ENCODE assay signal across 14 cellular contexts in the genomic region with DNA sequence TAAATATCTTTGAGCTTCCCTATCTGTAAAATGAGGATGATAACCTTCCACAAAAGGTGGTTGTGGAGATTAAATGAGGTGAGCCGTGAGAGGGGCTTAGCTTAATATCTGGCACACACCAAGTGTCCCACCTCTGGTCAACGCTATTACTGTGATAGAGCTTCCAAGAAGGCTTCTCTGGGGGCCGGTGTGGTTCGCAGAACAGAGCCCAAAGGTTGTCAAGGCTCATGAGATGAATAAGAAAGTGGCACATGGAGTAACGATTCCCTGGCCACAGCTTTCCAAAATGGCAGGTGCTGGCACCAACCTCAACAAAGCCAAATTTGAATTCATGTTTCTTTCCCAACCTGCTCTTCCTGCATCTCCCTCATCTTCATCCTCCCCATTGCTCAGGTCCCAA. TPM values are rescaled to one million over a fixed set of nuclear protein-coding genes. Genes with fewer than 3 reads are reported as not detected.
"Had no signal": no experiment of that assay in that cellular context is flagged by ENCODE, and none has a peak within 500 bp of the region (broad histone marks: within the 10 kb centered on the region; RNA-seq: fewer than 3 reads in every experiment).

No MANE protein-coding gene starts in this region.

- H3K9me3 ChIP-seq: SK-N-SH had no signal

- DNase-seq: MM.1S, MV-4-11, NCI-H1048, NCI-H1105, NCI-H1436 treated with DMSO at 0.1 percent for 48 hours, NCI-H187 treated with DMSO at 0.1 percent for 48 hours, NCI-H2029 treated with DMSO at 0.1 percent for 48 hours, NCI-H2107, NCI-H748 treated with DMSO at 0.1 percent for 48 hours had no signal

RNA-seq across cellular contexts. Expression of gene KY, which starts 10.4 kb away (rescaled TPM):
- total RNA-seq: HT-29, LHCN-M2, NCI-H460, SK-MEL-5 had no signal
